In genomic region chr9:133028221-133028620, GRCh38 we compare ENCODE assay signal across 18 cellular contexts. TPM values are rescaled to one million over a fixed set of nuclear protein-coding genes. Genes with fewer than 3 reads are reported as not detected.
DNase-seq lines count a peak whose midpoint lies in the region; ATAC-seq and TF ChIP-seq lines count a peak whose summit lies in the region.
"Had no signal": no experiment of that assay in that cellular context is flagged by ENCODE, and none has a peak within 500 bp of the region (broad histone marks: within the 10 kb centered on the region; RNA-seq: fewer than 3 reads in every experiment).

No MANE protein-coding gene starts in this region.

- H3K36me3 ChIP-seq in Caco-2 (ENCODE audit: control insufficient read depth, insufficient read depth, low read length) = peaks cover under 1% of the 10 kb centered on the region
- peaks cover 0 to 5% (median 0%) of the 10 kb centered on the region in 3 experiments for H3K36me3 ChIP-seq in naive thymus-derived CD4-positive, alpha-beta T cell (ENCODE audit: control insufficient read depth in 2 of 3, insufficient read depth in 3 of 3, low read length in 3 of 3)
- H3K36me3 ChIP-seq in gastroesophageal sphincter = no peaks in the 10 kb centered on the region

- H3K9me3 ChIP-seq in Caco-2 = no peaks in the 10 kb centered on the region
- no peaks in the 10 kb centered on the region for H3K9me3 ChIP-seq in naive thymus-derived CD4-positive, alpha-beta T cell (ENCODE audit: control insufficient read depth in 2 of 3, low read length in 3 of 3)
- no peaks in the 10 kb centered on the region for H3K9me3 ChIP-seq in gastroesophageal sphincter
- H3K9me3 ChIP-seq: heart left ventricle, neutrophil had no signal

- H3K4me3 Mint-ChIP-seq in activated CD4-positive, alpha-beta T cell treated with anti-CD3 and anti-CD28 coated beads for 36 hours = peak overlapping the region; percentile 94
- H3K4me3 Mint-ChIP-seq in Caco-2 (ENCODE audit: unreplicated experiment) = peak overlapping the region; percentile 29
- peak overlapping the region; percentile 98 for H3K4me3 Mint-ChIP-seq in activated T-helper 2 cell treated with anti-CD3 and anti-CD28 coated beads, Interferon-gamma antibody, Interleukin-2, Interleukin-4, amounts not matched to agents 10 μg/mL and 5 μg/mL and 100 μg/mL, durations not matched to agents 14 hours and 24 hours and 36 hours (ENCODE audit: low read depth)
- H3K4me3 Mint-ChIP-seq in naive thymus-derived CD4-positive, alpha-beta T cell = peak overlapping the region; percentile 13 to 100 (median 80)

- ATAC-seq in activated CD4-positive, alpha-beta T cell treated with anti-CD3 and anti-CD28 coated beads for 36 hours = no peak
- no peak for ATAC-seq in naive thymus-derived CD4-positive, alpha-beta T cell
- ATAC-seq in HG02938 (IDR thresholded peaks at IDR 0.05; ENCODE audit: unreplicated experiment) (no peak), gastroesophageal sphincter (no peak)
- ATAC-seq: heart left ventricle had no signal

- no peak for DNase-seq in activated CD4-positive, alpha-beta T cell treated with anti-CD3 and anti-CD28 coated beads for 36 hours
- no peak for DNase-seq in activated CD4-positive, alpha-beta T cell treated with anti-CD3 and anti-CD28 coated beads for 48 hours
- no peak for DNase-seq in Caco-2
- no peak for DNase-seq in activated T-helper 2 cell treated with anti-CD3 and anti-CD28 coated beads, Interferon-gamma antibody, Interleukin-2, Interleukin-4, amounts not matched to agents 10 μg/mL and 5 μg/mL and 100 μg/mL, durations not matched to agents 14 hours and 24 hours and 36 hours (ENCODE audit: low spot score)
- DNase-seq in naive thymus-derived CD4-positive, alpha-beta T cell = no peak
- DNase-seq in HK-2 (ENCODE audit: unreplicated experiment) = no peak
- DNase-seq: activated CD8-positive, alpha-beta memory T cell treated with anti-CD3 and anti-CD28 coated beads for 24 hours; C1 segment of cervical spinal cord; effector CD4-positive, alpha-beta T cell; GOT3; heart left ventricle; mesenchymal stem cell; NCI-H526 treated with DMSO at 0.1 percent for 48 hours; OCI-M1 had no signal

- H3K4me1 ChIP-seq in Caco-2 = peaks cover 9% of the 10 kb centered on the region; the same call in 1 of the 2 replicates
- peaks cover 13 to 21% of the 10 kb centered on the region in 2 donors for H3K4me1 ChIP-seq in naive thymus-derived CD4-positive, alpha-beta T cell (ENCODE audit: control insufficient read depth in 2 of 2, insufficient read depth in 2 of 2, low read length in 2 of 2)
- peaks cover 0 to 39% (median 22%) of the 10 kb centered on the region in 3 donors for H3K4me1 ChIP-seq in gastroesophageal sphincter

- no peak overlapping the region for H3K27ac Mint-ChIP-seq in activated CD4-positive, alpha-beta T cell treated with anti-CD3 and anti-CD28 coated beads for 36 hours
- no peak overlapping the region for H3K27ac Mint-ChIP-seq in Caco-2 (ENCODE audit: unreplicated experiment)
- H3K27ac Mint-ChIP-seq in activated T-helper 2 cell treated with anti-CD3 and anti-CD28 coated beads, Interferon-gamma antibody, Interleukin-2, Interleukin-4, amounts not matched to agents 10 μg/mL and 5 μg/mL and 100 μg/mL, durations not matched to agents 14 hours and 24 hours and 36 hours = no peak overlapping the region
- peak overlapping the region in 5 of 9 donors; percentile 2 to 62 (median 36) for H3K27ac Mint-ChIP-seq in naive thymus-derived CD4-positive, alpha-beta T cell

- TF ChIP-seq CTCF in Caco-2 (IDR thresholded peaks at IDR 0.05; ENCODE audit: insufficient read depth in 1 of 2, low read depth in 1 of 2, low read length in 1 of 2, severe bottlenecking in 1 of 2, unreplicated experiment in 1 of 2) = no peak
- TF ChIP-seq CTCF in gastroesophageal sphincter (IDR thresholded peaks at IDR 0.05) = no peak

- TF ChIP-seq POLR2A in gastroesophageal sphincter (IDR thresholded peaks at IDR 0.05) = no peak

- BruUV-seq in Caco-2 (replicated peaks; lab: Mats Ljungman, UMichigan) = TSS peak; percentile 17

- H3K27me3 ChIP-seq in Caco-2 (replicated peaks; ENCODE audit: control insufficient read depth, insufficient read depth, low read length) = no peaks in the 10 kb centered on the region
- no peaks in the 10 kb centered on the region for H3K27me3 ChIP-seq in naive thymus-derived CD4-positive, alpha-beta T cell (ENCODE audit: control insufficient read depth in 2 of 2, insufficient read depth in 2 of 2, low read length in 2 of 2)
- no peaks in the 10 kb centered on the region for H3K27me3 ChIP-seq in gastroesophageal sphincter
- H3K27me3 ChIP-seq: heart left ventricle, neutrophil had no signal

- no peaks in the 10 kb centered on the region for H3K27me3 Mint-ChIP-seq in activated CD4-positive, alpha-beta T cell treated with anti-CD3 and anti-CD28 coated beads for 36 hours
- peaks cover 5% of the 10 kb centered on the region for H3K27me3 Mint-ChIP-seq in Caco-2 (ENCODE audit: insufficient read depth, unreplicated experiment)
- H3K27me3 Mint-ChIP-seq in activated T-helper 2 cell treated with anti-CD3 and anti-CD28 coated beads, Interferon-gamma antibody, Interleukin-2, Interleukin-4, amounts not matched to agents 10 μg/mL and 5 μg/mL and 100 μg/mL, durations not matched to agents 14 hours and 24 hours and 36 hours (ENCODE audit: low read depth) = no peaks in the 10 kb centered on the region
- H3K27me3 Mint-ChIP-seq in naive thymus-derived CD4-positive, alpha-beta T cell = no peaks in the 10 kb centered on the region

- POLR2A ChIA-PET in activated CD4-positive, alpha-beta T cell treated with anti-CD3 and anti-CD28 coated beads for 36 hours (lab: Charles Lee) = no interaction called here
- POLR2A ChIA-PET in Caco-2 (lab: Charles Lee) = no interaction called here
- POLR2A ChIA-PET in naive thymus-derived CD4-positive, alpha-beta T cell (lab: Charles Lee) = interaction anchor here (1.1 kb wide), 1 partner anchor 674 kb away, joined by 3 read pairs; no protein-coding TSS in a partner anchor

- peaks cover 3% of the 10 kb centered on the region for H3K9me3 Mint-ChIP-seq in activated CD4-positive, alpha-beta T cell treated with anti-CD3 and anti-CD28 coated beads for 36 hours (ENCODE audit: low read depth)
- H3K9me3 Mint-ChIP-seq in Caco-2 (ENCODE audit: unreplicated experiment) = no peaks in the 10 kb centered on the region
- no peaks in the 10 kb centered on the region for H3K9me3 Mint-ChIP-seq in activated T-helper 2 cell treated with anti-CD3 and anti-CD28 coated beads, Interferon-gamma antibody, Interleukin-2, Interleukin-4, amounts not matched to agents 10 μg/mL and 5 μg/mL and 100 μg/mL, durations not matched to agents 14 hours and 24 hours and 36 hours
- no peaks in the 10 kb centered on the region for H3K9me3 Mint-ChIP-seq in naive thymus-derived CD4-positive, alpha-beta T cell

- H3K27ac ChIP-seq in naive thymus-derived CD4-positive, alpha-beta T cell (ENCODE audit: low read depth, low read length) = no peak overlapping the region
- no peak overlapping the region for H3K27ac ChIP-seq in gastroesophageal sphincter
- H3K27ac ChIP-seq: heart left ventricle, neutrophil had no signal

- WGBS in gastroesophageal sphincter (ENCODE audit: low coverage in 1 of 2), 2 donors = 41 to 83% methylated on average over 3 of the region's 3 CpGs

- CTCF ChIA-PET in activated CD4-positive, alpha-beta T cell treated with anti-CD3 and anti-CD28 coated beads for 36 hours (lab: Charles Lee) = interaction anchor here (1.3 kb wide), 1 partner anchor 14 kb away, joined by 7 read pairs; no protein-coding TSS in a partner anchor
- CTCF ChIA-PET in Caco-2 (lab: Charles Lee) = no interaction called here
- CTCF ChIA-PET in naive thymus-derived CD4-positive, alpha-beta T cell (lab: Charles Lee) = no interaction called here

- H3K4me1 Mint-ChIP-seq in activated CD4-positive, alpha-beta T cell treated with anti-CD3 and anti-CD28 coated beads for 36 hours = peaks cover 30% of the 10 kb centered on the region
- peaks cover 15% of the 10 kb centered on the region for H3K4me1 Mint-ChIP-seq in Caco-2 (ENCODE audit: low read depth, unreplicated experiment)
- H3K4me1 Mint-ChIP-seq in activated T-helper 2 cell treated with anti-CD3 and anti-CD28 coated beads, Interferon-gamma antibody, Interleukin-2, Interleukin-4, amounts not matched to agents 10 μg/mL and 5 μg/mL and 100 μg/mL, durations not matched to agents 14 hours and 24 hours and 36 hours (ENCODE audit: low read depth) = peaks cover 32% of the 10 kb centered on the region
- peaks cover 24 to 62% (median 51%) of the 10 kb centered on the region in 7 donors for H3K4me1 Mint-ChIP-seq in naive thymus-derived CD4-positive, alpha-beta T cell

- intact Hi-C loops in activated CD4-positive, alpha-beta T cell treated with anti-CD3 and anti-CD28 coated beads for 36 hours (cut with DNase I, micrococcal nuclease) = no loop called here
- intact Hi-C loops in Caco-2 (cut with micrococcal nuclease; ENCODE audit: unreplicated experiment) = no loop called here
- intact Hi-C loops in activated T-helper 2 cell treated with anti-CD3 and anti-CD28 coated beads, Interferon-gamma antibody, Interleukin-2, Interleukin-4, amounts not matched to agents 10 μg/mL and 5 μg/mL and 100 μg/mL, durations not matched to agents 14 hours and 24 hours and 36 hours (cut with micrococcal nuclease) = no loop called here
- intact Hi-C loops in naive thymus-derived CD4-positive, alpha-beta T cell (cut with micrococcal nuclease) = no loop called here

- H3K36me3 Mint-ChIP-seq in activated CD4-positive, alpha-beta T cell treated with anti-CD3 and anti-CD28 coated beads for 36 hours (ENCODE audit: low read depth) = peaks cover 14% of the 10 kb centered on the region
- peaks cover 25% of the 10 kb centered on the region for H3K36me3 Mint-ChIP-seq in Caco-2 (ENCODE audit: insufficient read depth, unreplicated experiment)
- peaks cover 21% of the 10 kb centered on the region for H3K36me3 Mint-ChIP-seq in activated T-helper 2 cell treated with anti-CD3 and anti-CD28 coated beads, Interferon-gamma antibody, Interleukin-2, Interleukin-4, amounts not matched to agents 10 μg/mL and 5 μg/mL and 100 μg/mL, durations not matched to agents 14 hours and 24 hours and 36 hours (ENCODE audit: low read depth)
- H3K36me3 Mint-ChIP-seq in naive thymus-derived CD4-positive, alpha-beta T cell = peaks cover 0 to 11% (median 0%) of the 10 kb centered on the region in 5 donors

- TF ChIP-seq EP300 in gastroesophageal sphincter (IDR thresholded peaks at IDR 0.05) = no peak

- no peak overlapping the region for H3K4me3 ChIP-seq in Caco-2 (ENCODE audit: low read depth, low read length)
- H3K4me3 ChIP-seq in naive thymus-derived CD4-positive, alpha-beta T cell (ENCODE audit: low read length) = no peak overlapping the region
- H3K4me3 ChIP-seq in gastroesophageal sphincter = no peak overlapping the region

RNA-seq across cellular contexts. Expression of gene GTF3C5, which starts 2.6 kb away (rescaled TPM):
- total RNA-seq in activated CD4-positive, alpha-beta T cell treated with anti-CD3 and anti-CD28 coated beads for 36 hours = 10 to 100 TPM; 81.3 to 84.5 TPM
- 73.1 and 80.8 TPM in 2 replicates for total RNA-seq in Caco-2 (2022)
- 81.6 and 89.7 TPM in 2 replicates for total RNA-seq in activated T-helper 2 cell treated with anti-CD3 and anti-CD28 coated beads, Interferon-gamma antibody, Interleukin-2, Interleukin-4, amounts not matched to agents 10 μg/mL and 5 μg/mL and 100 μg/mL, durations not matched to agents 14 hours and 24 hours and 36 hours
- 10 to 100 TPM; 43.9 to 77.9 (median 73.9) TPM for total RNA-seq in naive thymus-derived CD4-positive, alpha-beta T cell
- 10 to 100 TPM; 39.9 to 48.8 TPM for polyA plus RNA-seq in naive thymus-derived CD4-positive, alpha-beta T cell
- 10 to 100 TPM; 43.5 to 51.5 (median 48.9) TPM for total RNA-seq in gastroesophageal sphincter

RNA-seq across cellular contexts. Expression of gene CEL, which starts 33.6 kb away (rescaled TPM):
- 1 to 10 TPM in 1 of 2 experiments, under 1 TPM in 1; 0.98 to 1.2 TPM for total RNA-seq in activated CD4-positive, alpha-beta T cell treated with anti-CD3 and anti-CD28 coated beads for 36 hours
- total RNA-seq in Caco-2 (2022) = 1.9 and 2.0 TPM in 2 replicates
- total RNA-seq in activated T-helper 2 cell treated with anti-CD3 and anti-CD28 coated beads, Interferon-gamma antibody, Interleukin-2, Interleukin-4, amounts not matched to agents 10 μg/mL and 5 μg/mL and 100 μg/mL, durations not matched to agents 14 hours and 24 hours and 36 hours = 2.0 and 2.1 TPM in 2 replicates
- 1 to 10 TPM in 3 of 5 experiments, under 1 TPM in 2; 0.32 to 2.3 (median 2.2) TPM for total RNA-seq in naive thymus-derived CD4-positive, alpha-beta T cell
- not detected for polyA plus RNA-seq in naive thymus-derived CD4-positive, alpha-beta T cell
- total RNA-seq in gastroesophageal sphincter = under 1 TPM in 3 of 4 donors, not detected in 1; 0.35 to 0.81 (median 0.62) TPM

RNA-seq across cellular contexts. Expression of gene GFI1B, which starts 49.7 kb away (rescaled TPM):
- total RNA-seq in activated CD4-positive, alpha-beta T cell treated with anti-CD3 and anti-CD28 coated beads for 36 hours = under 1 TPM in 1 of 2 experiments, not detected in 1; 0.19 TPM
- total RNA-seq in Caco-2 (2022) = 0.79 and 1.3 TPM in 2 replicates
- not detected in 2 replicates for total RNA-seq in activated T-helper 2 cell treated with anti-CD3 and anti-CD28 coated beads, Interferon-gamma antibody, Interleukin-2, Interleukin-4, amounts not matched to agents 10 μg/mL and 5 μg/mL and 100 μg/mL, durations not matched to agents 14 hours and 24 hours and 36 hours
- total RNA-seq in naive thymus-derived CD4-positive, alpha-beta T cell = 1 to 10 TPM in 1 of 5 experiments, under 1 TPM in 1, not detected in 3; 0.21 to 2.7 TPM
- not detected for polyA plus RNA-seq in naive thymus-derived CD4-positive, alpha-beta T cell
- total RNA-seq in gastroesophageal sphincter = not detected
- polyA plus RNA-seq: keratinocyte had no signal

Comparison
In these comparisons a context has a peak if more than half of its experiments do, and no peak if none do; other contexts are left out.
1. H3K27ac Mint-ChIP-seq: peak in naive thymus-derived CD4-positive, alpha-beta T cell (5 of 9); none in activated CD4-positive, alpha-beta T cell treated with anti-CD3 and anti-CD28 coated beads for 36 hours (single experiment), Caco-2 (single experiment) and activated T-helper 2 cell treated with anti-CD3 and anti-CD28 coated beads, Interferon-gamma antibody, Interleukin-2, Interleukin-4, amounts not matched to agents 10 μg/mL and 5 μg/mL and 100 μg/mL, durations not matched to agents 14 hours and 24 hours and 36 hours (single experiment).
2. H3K4me3 Mint-ChIP-seq: peak in every context shown above with its lines; median percentile 98 in activated T-helper 2 cell treated with anti-CD3 and anti-CD28 coated beads, Interferon-gamma antibody, Interleukin-2, Interleukin-4, amounts not matched to agents 10 μg/mL and 5 μg/mL and 100 μg/mL, durations not matched to agents 14 hours and 24 hours and 36 hours; 94 in activated CD4-positive, alpha-beta T cell treated with anti-CD3 and anti-CD28 coated beads for 36 hours; 80 in naive thymus-derived CD4-positive, alpha-beta T cell; 29 in Caco-2.